In the genomic region with DNA sequence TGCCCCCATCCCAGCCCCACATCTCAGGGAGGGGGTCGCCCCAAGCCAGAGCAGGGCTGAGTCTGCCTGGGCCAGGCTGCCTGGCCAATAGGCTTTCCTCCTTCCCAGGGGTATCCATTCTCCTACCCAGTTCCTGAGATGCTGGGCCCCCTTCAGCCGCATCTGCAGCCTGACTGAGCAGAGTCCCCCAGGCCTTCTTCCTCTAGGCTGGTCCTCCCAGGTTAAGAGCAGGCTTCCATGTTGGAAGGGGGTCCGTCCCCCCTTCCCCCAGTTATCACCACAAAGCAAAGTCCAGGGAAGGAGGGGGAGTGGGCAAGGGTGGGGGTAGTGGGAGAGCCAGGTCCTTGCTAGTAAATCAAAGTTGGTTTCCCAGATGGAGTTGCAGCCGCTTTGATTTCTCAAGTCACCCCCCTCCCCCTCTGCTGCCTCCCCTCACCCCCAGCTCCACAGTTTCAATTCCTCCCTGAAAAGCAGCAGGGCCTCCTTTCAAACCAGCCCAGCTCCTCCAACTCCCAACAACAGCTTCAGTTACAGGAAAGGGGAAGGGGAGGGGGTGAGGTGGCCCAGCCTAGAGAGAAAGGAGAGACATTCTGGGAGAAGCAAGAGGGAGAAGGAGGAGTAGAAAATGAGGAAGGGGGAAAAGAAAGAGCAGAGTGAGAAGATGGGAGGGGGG, we compare ENCODE assay signal across 12 cellular contexts. TPM values are rescaled to one million over a fixed set of nuclear protein-coding genes. Genes with fewer than 3 reads are reported as not detected.
DNase-seq lines count a peak whose midpoint lies in the region; ATAC-seq lines count a peak whose summit lies in the region.
"Had no signal": no experiment of that assay in that cellular context is flagged by ENCODE, and none has a peak within 500 bp of the region (broad histone marks: within the 10 kb centered on the region; RNA-seq: fewer than 3 reads in every experiment).

No MANE protein-coding gene starts in this region.

- H3K4me2 ChIP-seq in skeletal muscle satellite cell (ENCODE audit: low read length), result no peak overlapping the region

- H3K4me3 ChIP-seq in HUES64 (ENCODE audit: low read length) (peak overlapping the region; percentile 23; the same call in 1 of the 2 replicates), SK-N-MC (peak overlapping the region; percentile 34), iPS-18a (ENCODE audit: low read length) (peak overlapping the region; percentile 18), skeletal muscle satellite cell (ENCODE audit: low read length) (no peak overlapping the region)

- 47% methylated on average over 3 of the region's 4 CpGs for WGBS in HUES64

- H3K36me3 ChIP-seq in HUES64 (ENCODE audit: insufficient read depth, low read length) (no peaks in the 10 kb centered on the region), SK-N-MC (ENCODE audit: insufficient read depth, low read length) (no peaks in the 10 kb centered on the region), iPS-18a (ENCODE audit: control insufficient read depth, low read depth, low read length) (no peaks in the 10 kb centered on the region), skeletal muscle satellite cell (ENCODE audit: insufficient read depth, low read length) (no peaks in the 10 kb centered on the region)
- H3K36me3 ChIP-seq: WERI-Rb-1 had no signal

- H3K4me1 ChIP-seq in HUES64 (ENCODE audit: insufficient read depth, low read length) (peaks cover 55% of the 10 kb centered on the region), iPS-18a (ENCODE audit: control insufficient read depth, low read depth, low read length) (peaks cover 53% of the 10 kb centered on the region), skeletal muscle satellite cell (ENCODE audit: control insufficient read depth, insufficient read depth, low read length) (peaks cover 66% of the 10 kb centered on the region)

- H3K27me3 ChIP-seq in HUES64 (ENCODE audit: insufficient read depth, low read length) (peaks cover 64% of the 10 kb centered on the region), iPS-18a (ENCODE audit: control insufficient read depth, insufficient read depth, low read length) (peaks cover 30% of the 10 kb centered on the region), skeletal muscle satellite cell (ENCODE audit: control insufficient read depth, insufficient read depth, low read length) (no peaks in the 10 kb centered on the region)

- no peaks in the 10 kb centered on the region for H3K9me3 ChIP-seq in HUES64 (ENCODE audit: insufficient read depth, low read depth, low read length)
- H3K9me3 ChIP-seq in SK-N-MC (ENCODE audit: low read depth, low read length), result no peaks in the 10 kb centered on the region
- no peaks in the 10 kb centered on the region for H3K9me3 ChIP-seq in iPS-18a (ENCODE audit: control insufficient read depth, low read depth, low read length)
- H3K9me3 ChIP-seq in skeletal muscle satellite cell (replicated peaks; ENCODE audit: low read length), result no peaks in the 10 kb centered on the region

- no peak for DNase-seq in SK-N-MC (ENCODE audit: low read depth, low spot score)
- no peak for DNase-seq in COR-L47 (lab: John Stamatoyannopoulos, UW)
- no peak for DNase-seq in GM19240 (ENCODE audit: insufficient read length, low spot score)
- no peak for DNase-seq in RPMI8226
- DNase-seq: DND-41, NCI-H526, posterior cingulate gyrus, WERI-Rb-1 had no signal

- H3K27ac ChIP-seq in HUES64 (ENCODE audit: low read depth, low read length), result peak overlapping the region; percentile 82
- peak overlapping the region; percentile 86 for H3K27ac ChIP-seq in SK-N-MC
- no peak overlapping the region for H3K27ac ChIP-seq in iPS-18a (ENCODE audit: low read length)
- H3K27ac ChIP-seq: WERI-Rb-1 had no signal

- peak overlapping the region; percentile 34; the same call in 1 of the 2 replicates for H3K9ac ChIP-seq in HUES64 (ENCODE audit: low read depth, low read length)
- H3K9ac ChIP-seq in SK-N-MC (ENCODE audit: insufficient read length), result peak overlapping the region; percentile 35
- H3K9ac ChIP-seq in iPS-18a (ENCODE audit: low read length), result peak overlapping the region; percentile 21
- peak overlapping the region; percentile 56 for H3K9ac ChIP-seq in skeletal muscle satellite cell (ENCODE audit: low read depth, low read length)

- no peak for ATAC-seq in HG03439 (IDR thresholded peaks at IDR 0.05; ENCODE audit: unreplicated experiment)

RNA-seq across cellular contexts. Expression of a gene that starts 9.5 kb away (rescaled TPM):
- 30.7 TPM for polyA plus RNA-seq in HUES64 (2013, experiment 1 of 2)
- 37.2 TPM for polyA plus RNA-seq in HUES64 (2013, experiment 2 of 2)
- total RNA-seq in skeletal muscle satellite cell (2012; rRNA removed), result 1.3 and 3.9 TPM in 2 replicates

RNA-seq across cellular contexts. Expression of a gene that starts 44.6 kb away (rescaled TPM):
- polyA plus RNA-seq in HUES64 (2013, experiment 1 of 2), result 23.3 TPM
- 26.7 TPM for polyA plus RNA-seq in HUES64 (2013, experiment 2 of 2)
- 15.1 and 15.7 TPM in 2 replicates for total RNA-seq in skeletal muscle satellite cell (2012; rRNA removed)
